ENCODE assay signal across 12 cellular contexts in genomic region chr7:1461640-1462375, GRCh38. TPM values are rescaled to one million over a fixed set of nuclear protein-coding genes. Genes with fewer than 3 reads are reported as not detected.
DNase-seq lines count a peak whose midpoint lies in the region; TF ChIP-seq lines count a peak whose summit lies in the region.
"Had no signal": no experiment of that assay in that cellular context is flagged by ENCODE, and none has a peak within 500 bp of the region (broad histone marks: within the 10 kb centered on the region; RNA-seq: fewer than 3 reads in every experiment).

No MANE protein-coding gene starts in this region.

- 65% methylated on average over 18 of the region's 19 CpGs for WGBS in hepatocyte (ENCODE audit: low lambda C conversion rate, missing lambda C conversion rate)

- H3K4me1 Mint-ChIP-seq in CD8-positive, alpha-beta memory T cell = peaks cover 7 to 37% (median 10%) of the 10 kb centered on the region in 3 donors

- H3K4me1 ChIP-seq in CD8-positive, alpha-beta memory T cell (ENCODE audit: insufficient read depth, low read length) = peaks cover 14% of the 10 kb centered on the region
- H3K4me1 ChIP-seq in Peyer's patch (peaks cover 13 to 77% (median 25%) of the 10 kb centered on the region in 4 donors), hepatocyte (ENCODE audit: insufficient read depth) (peaks cover 44% of the 10 kb centered on the region)

- H3K4me3 ChIP-seq in CD8-positive, alpha-beta memory T cell (ENCODE audit: low read length) = no peak overlapping the region
- peak overlapping the region in 1 of 4 donors; percentile 87 for H3K4me3 ChIP-seq in Peyer's patch
- no peak overlapping the region for H3K4me3 ChIP-seq in hepatocyte

- no peaks in the 10 kb centered on the region for H3K27me3 ChIP-seq in CD8-positive, alpha-beta memory T cell (ENCODE audit: insufficient read depth, low read length, poor library complexity, severe bottlenecking)
- no peaks in the 10 kb centered on the region for H3K27me3 ChIP-seq in Peyer's patch
- H3K27me3 ChIP-seq in hepatocyte = no peaks in the 10 kb centered on the region

- no peak for TF ChIP-seq CTCF in Peyer's patch (IDR thresholded peaks at IDR 0.05)
- no peak for TF ChIP-seq CTCF in hepatocyte (IDR thresholded peaks at IDR 0.05; ENCODE audit: poor library complexity)

- peak overlapping the region in 5 of 8 donors; percentile 52 to 94 (median 66) for H3K27ac Mint-ChIP-seq in CD8-positive, alpha-beta memory T cell
- H3K27ac Mint-ChIP-seq: activated naive CD4-positive, alpha-beta T cell treated with anti-CD3 and anti-CD28 coated beads, Interleukin-2, amount 10 ng/mL, durations not matched to agents 7 days and 5 days had no signal

- DNase-seq in CD8-positive, alpha-beta memory T cell = no peak
- DNase-seq in Peyer's patch (no peak), hepatocyte (ENCODE audit: low spot score) (no peak), retina (peak; percentile 15), hypothalamus (lab: John Stamatoyannopoulos, UW) (no peak)
- no peak for DNase-seq in activated CD4-positive, CD25-positive, alpha-beta regulatory T cell (lab: John Stamatoyannopoulos, UW)
- no peak for DNase-seq in stimulated activated CD4-positive, alpha-beta T cell treated with anti-CD3 and anti-CD28 coated beads, Interleukin-2, amount 100 ng/mL, for 48 hours
- no peak for DNase-seq in activated effector memory CD4-positive, alpha-beta T cell treated with anti-CD3 and anti-CD28 coated beads, Interleukin-2, amount 50 U/mL, for 16 hours
- DNase-seq: activated naive CD4-positive, alpha-beta T cell treated with anti-CD3 and anti-CD28 coated beads, Interleukin-2, amount 10 ng/mL, durations not matched to agents 7 days and 5 days; islet precursor cell; MM.1S; stimulated activated CD8-positive, alpha-beta memory T cell treated with anti-CD3 and anti-CD28 coated beads, Interleukin-4, amount 100 ng/mL, for 48 hours had no signal

- CTCF ChIA-PET in CD8-positive, alpha-beta memory T cell (lab: Charles Lee) = interaction anchor here (1.0 to 1.8 kb wide), 3 partner anchors 10 to 13 kb away, joined by 4 to 12 read pairs (median 4); no protein-coding TSS in a partner anchor

- H3K36me3 ChIP-seq in CD8-positive, alpha-beta memory T cell (ENCODE audit: insufficient read depth, low read length) = no peaks in the 10 kb centered on the region
- H3K36me3 ChIP-seq in Peyer's patch = no peaks in the 10 kb centered on the region
- no peaks in the 10 kb centered on the region for H3K36me3 ChIP-seq in hepatocyte (replicated peaks; ENCODE audit: insufficient read depth, low read depth)

- POLR2A ChIA-PET in CD8-positive, alpha-beta memory T cell (lab: Charles Lee) = no interaction called here

- peak in 1 of 2 donors; percentile 10 for TF ChIP-seq POLR2A in Peyer's patch (IDR thresholded peaks at IDR 0.05)

- H3K9me3 ChIP-seq in CD8-positive, alpha-beta memory T cell (ENCODE audit: low read length) = no peaks in the 10 kb centered on the region
- no peaks in the 10 kb centered on the region for H3K9me3 ChIP-seq in Peyer's patch
- no peaks in the 10 kb centered on the region for H3K9me3 ChIP-seq in hepatocyte (ENCODE audit: low read depth)

- no peak overlapping the region for H2AFZ ChIP-seq in hepatocyte

- H3K4me2 ChIP-seq in hepatocyte = peak overlapping the region; percentile 72

- H3K36me3 Mint-ChIP-seq in CD8-positive, alpha-beta memory T cell = no peaks in the 10 kb centered on the region
- H3K36me3 Mint-ChIP-seq: activated naive CD4-positive, alpha-beta T cell treated with anti-CD3 and anti-CD28 coated beads, Interleukin-2, amount 10 ng/mL, durations not matched to agents 7 days and 5 days had no signal

- H3K9me3 Mint-ChIP-seq in CD8-positive, alpha-beta memory T cell = no peaks in the 10 kb centered on the region
- H3K9me3 Mint-ChIP-seq: activated naive CD4-positive, alpha-beta T cell treated with anti-CD3 and anti-CD28 coated beads, Interleukin-2, amount 10 ng/mL, durations not matched to agents 7 days and 5 days had no signal

- H3K27me3 Mint-ChIP-seq in CD8-positive, alpha-beta memory T cell = no peaks in the 10 kb centered on the region

- H3K4me3 Mint-ChIP-seq in CD8-positive, alpha-beta memory T cell = no peak overlapping the region
- H3K4me3 Mint-ChIP-seq: activated naive CD4-positive, alpha-beta T cell treated with anti-CD3 and anti-CD28 coated beads, Interleukin-2, amount 10 ng/mL, durations not matched to agents 7 days and 5 days had no signal

- peaks cover 15% of the 10 kb centered on the region for H3K79me2 ChIP-seq in hepatocyte

- no peaks in the 10 kb centered on the region for H3K9me2 ChIP-seq in hepatocyte (replicated peaks; ENCODE audit: insufficient read depth)

- H4K20me1 ChIP-seq in hepatocyte (ENCODE audit: insufficient read depth, poor library complexity, severe bottlenecking) = no peaks in the 10 kb centered on the region

- peak overlapping the region; percentile 87 for H3K27ac ChIP-seq in CD8-positive, alpha-beta memory T cell (ENCODE audit: low read depth, low read length)
- H3K27ac ChIP-seq in Peyer's patch = peak overlapping the region; percentile 70 to 99 (median 86)
- peak overlapping the region; percentile 96 for H3K27ac ChIP-seq in hepatocyte

RNA-seq across cellular contexts. Expression of gene MICALL2, which starts 2.5 kb away (rescaled TPM):
- 1 to 10 TPM; 2.1 to 2.3 TPM for total RNA-seq in CD8-positive, alpha-beta memory T cell
- polyA plus RNA-seq in CD8-positive, alpha-beta memory T cell = 0.71 TPM
- 100 to 1,000 TPM; 111 to 272 (median 209) TPM for total RNA-seq in Peyer's patch
- 9.8 and 16.4 TPM in 2 replicates for total RNA-seq in hepatocyte
- polyA plus RNA-seq in hepatocyte = 28.2 and 34.5 TPM in 2 replicates

RNA-seq across cellular contexts. Expression of gene INTS1, which starts 42.4 kb away (rescaled TPM):
- total RNA-seq in CD8-positive, alpha-beta memory T cell = 100 to 1,000 TPM in 1 of 2 experiments, 10 to 100 TPM in 1; 96.6 to 111 TPM
- 26.1 TPM for polyA plus RNA-seq in CD8-positive, alpha-beta memory T cell
- total RNA-seq in Peyer's patch = 100 to 1,000 TPM in 2 of 4 donors, 10 to 100 TPM in 2; 84.4 to 192 (median 108) TPM
- total RNA-seq in hepatocyte = 15.5 and 30.0 TPM in 2 replicates
- 53.6 and 57.3 TPM in 2 replicates for polyA plus RNA-seq in hepatocyte
